ENCODE assay signal across 11 cellular contexts in the genomic region with DNA sequence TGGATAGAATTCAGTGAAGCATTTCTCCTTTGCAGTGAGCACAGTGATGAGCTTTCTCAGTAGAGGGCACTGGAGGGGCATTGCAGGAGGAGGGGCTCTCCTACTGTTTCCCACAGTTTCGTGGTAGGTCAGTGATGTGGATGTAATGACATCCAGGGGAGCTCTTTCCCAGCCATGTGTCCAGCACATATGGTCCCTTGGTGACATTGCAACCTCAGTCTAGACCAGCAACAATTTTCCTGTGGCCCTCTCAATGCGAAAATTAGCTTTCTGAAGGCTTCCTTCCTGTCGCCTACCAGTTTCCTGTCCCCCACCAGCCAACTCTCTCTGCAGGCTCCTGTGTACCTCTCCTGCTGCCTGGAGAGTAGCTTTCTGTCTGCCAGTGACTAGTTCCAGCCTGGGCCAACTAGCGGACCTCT. TPM values are rescaled to one million over a fixed set of nuclear protein-coding genes. Genes with fewer than 3 reads are reported as not detected.
DNase-seq lines count a peak whose midpoint lies in the region; ATAC-seq lines count a peak whose summit lies in the region.
"Had no signal": no experiment of that assay in that cellular context is flagged by ENCODE, and none has a peak within 500 bp of the region (broad histone marks: within the 10 kb centered on the region; RNA-seq: fewer than 3 reads in every experiment).

No MANE protein-coding gene starts in this region.

- intact Hi-C loops in head of caudate nucleus (cut with DNase I): no loop called here

- no peak for ATAC-seq in HG02885 (IDR thresholded peaks at IDR 0.05; ENCODE audit: poor library complexity, unreplicated experiment)

- peak; percentile 12 for DNase-seq in stimulated activated CD4-positive, alpha-beta T cell treated with anti-CD3 and anti-CD28 coated beads, Interleukin-12 subunit alpha, Interleukin-12 subunit beta, amount 100 ng/mL, for 4 hours
- DNase-seq in stimulated activated CD4-positive, alpha-beta T cell treated with anti-CD3 and anti-CD28 coated beads, Interleukin-4, amount 100 ng/mL, for 24 hours: no peak
- DNase-seq in SW480 (ENCODE audit: low spot score) (peak; percentile 5), dermis blood vessel endothelial cell (peak; percentile 55), head of caudate nucleus (no peak), islet precursor cell (no peak), NCI-H774 (lab: John Stamatoyannopoulos, UW) (no peak)

RNA-seq across cellular contexts. Expression of a gene that starts 6.9 kb away (rescaled TPM):
- total RNA-seq in dermis blood vessel endothelial cell: 87.4 and 118 TPM in 2 replicates

RNA-seq across cellular contexts. Expression of a gene that starts 35.4 kb away (rescaled TPM):
- not detected in 2 replicates for total RNA-seq in dermis blood vessel endothelial cell
- total RNA-seq: Caco-2, fibroblast of lung, mononuclear cell had no signal

RNA-seq across cellular contexts. Expression of a gene that starts 46.6 kb away (rescaled TPM):
- not detected in 2 replicates for total RNA-seq in dermis blood vessel endothelial cell
- total RNA-seq: Caco-2, fibroblast of lung, mononuclear cell had no signal

Comparison
In these comparisons a context has a peak if more than half of its experiments do, and no peak if none do; other contexts are left out.
1. DNase-seq: peak in stimulated activated CD4-positive, alpha-beta T cell treated with anti-CD3 and anti-CD28 coated beads, Interleukin-12 subunit alpha, Interleukin-12 subunit beta, amount 100 ng/mL, for 4 hours (single experiment), SW480 (single experiment) and dermis blood vessel endothelial cell (single experiment); none in stimulated activated CD4-positive, alpha-beta T cell treated with anti-CD3 and anti-CD28 coated beads, Interleukin-4, amount 100 ng/mL, for 24 hours (single experiment), head of caudate nucleus (0 of 42), islet precursor cell (single experiment) and NCI-H774 (single experiment).